19 cellular contexts compared by ENCODE assay signal in genomic region chr20:42138711-42139110, GRCh38.
"Had no signal": no experiment of that assay in that cellular context is flagged by ENCODE, and none has a peak within 500 bp of the region (broad histone marks: within the 10 kb centered on the region; RNA-seq: fewer than 3 reads in every experiment).

No MANE protein-coding gene starts in this region.

- H3K27ac ChIP-seq: epithelial cell of prostate, esophagus muscularis mucosa, gastrocnemius medialis, neutrophil, right atrium auricular region, sigmoid colon, skin epidermis had no signal

- H3K4me1 ChIP-seq: esophagus muscularis mucosa, gastrocnemius medialis, right atrium auricular region, sigmoid colon had no signal

- H3K27me3 ChIP-seq: gastrocnemius medialis, neutrophil, right atrium auricular region, sigmoid colon had no signal

- H3K36me3 Mint-ChIP-seq: immature natural killer cell; natural killer cell; stimulated activated naive B cell treated with anti-CD40 and anti-IgM and Interleukin-4, amounts not matched to agents 10 μg/mL and 1 μg/mL and 100 μg/mL, for 72 hours had no signal

- H3K4me3 ChIP-seq: esophagus muscularis mucosa, gastrocnemius medialis, right atrium auricular region, sigmoid colon, skin epidermis had no signal

- H3K36me3 ChIP-seq: esophagus muscularis mucosa, gastrocnemius medialis, neutrophil, right atrium auricular region, sigmoid colon had no signal

- H3K27me3 Mint-ChIP-seq: stimulated activated naive B cell treated with anti-CD40 and anti-IgM and Interleukin-4, amounts not matched to agents 10 μg/mL and 1 μg/mL and 100 μg/mL, for 72 hours; stimulated activated naive CD8-positive, alpha-beta T cell treated with anti-CD3 and anti-CD28 coated beads, Interleukin-15, amount 100 ng/mL, for 72 hours had no signal

- H3K4me1 Mint-ChIP-seq: immature natural killer cell; natural killer cell; stimulated activated naive B cell treated with anti-CD40 and anti-IgM and Interleukin-4, amounts not matched to agents 10 μg/mL and 1 μg/mL and 100 μg/mL, for 72 hours; stimulated activated naive CD8-positive, alpha-beta T cell treated with anti-CD3 and anti-CD28 coated beads, Interleukin-15, amount 100 ng/mL, for 72 hours had no signal

- DNase-seq: central memory CD4-positive, alpha-beta T cell; effector memory CD4-positive, alpha-beta T cell; gastrocnemius medialis; glutamatergic neuron; immature natural killer cell; mammary epithelial cell; natural killer cell; sigmoid colon; stimulated activated CD4-positive, alpha-beta T cell treated with anti-CD3 and anti-CD28 coated beads, Interleukin-2, amount 100 ng/mL, for 24 hours; stimulated activated CD4-positive, alpha-beta T cell treated with anti-CD3 and anti-CD28 coated beads, Interleukin-4, amount 100 ng/mL, for 4 hours; stimulated activated naive B cell treated with anti-CD40 and anti-IgM and Interleukin-4, amounts not matched to agents 10 μg/mL and 1 μg/mL and 100 μg/mL, for 72 hours; stimulated activated naive CD8-positive, alpha-beta T cell treated with anti-CD3 and anti-CD28 coated beads, Interleukin-15, amount 100 ng/mL, for 72 hours; trophoblast cell had no signal

- H3K4me3 Mint-ChIP-seq: immature natural killer cell; natural killer cell; stimulated activated naive B cell treated with anti-CD40 and anti-IgM and Interleukin-4, amounts not matched to agents 10 μg/mL and 1 μg/mL and 100 μg/mL, for 72 hours; stimulated activated naive CD8-positive, alpha-beta T cell treated with anti-CD3 and anti-CD28 coated beads, Interleukin-15, amount 100 ng/mL, for 72 hours had no signal

- ATAC-seq: gastrocnemius medialis; left lobe of liver; natural killer cell; stimulated activated naive B cell treated with anti-CD40 and anti-IgM and Interleukin-4, amounts not matched to agents 10 μg/mL and 1 μg/mL and 100 μg/mL, for 72 hours; stimulated activated naive CD8-positive, alpha-beta T cell treated with anti-CD3 and anti-CD28 coated beads, Interleukin-15, amount 100 ng/mL, for 72 hours had no signal

- H3K9me3 ChIP-seq: esophagus muscularis mucosa, gastrocnemius medialis, neutrophil, right atrium auricular region, sigmoid colon had no signal

- H3K27ac Mint-ChIP-seq: immature natural killer cell; natural killer cell; stimulated activated naive B cell treated with anti-CD40 and anti-IgM and Interleukin-4, amounts not matched to agents 10 μg/mL and 1 μg/mL and 100 μg/mL, for 72 hours; stimulated activated naive CD8-positive, alpha-beta T cell treated with anti-CD3 and anti-CD28 coated beads, Interleukin-15, amount 100 ng/mL, for 72 hours had no signal
